ENCODE assay signal across 1 cellular context in the genomic region with DNA sequence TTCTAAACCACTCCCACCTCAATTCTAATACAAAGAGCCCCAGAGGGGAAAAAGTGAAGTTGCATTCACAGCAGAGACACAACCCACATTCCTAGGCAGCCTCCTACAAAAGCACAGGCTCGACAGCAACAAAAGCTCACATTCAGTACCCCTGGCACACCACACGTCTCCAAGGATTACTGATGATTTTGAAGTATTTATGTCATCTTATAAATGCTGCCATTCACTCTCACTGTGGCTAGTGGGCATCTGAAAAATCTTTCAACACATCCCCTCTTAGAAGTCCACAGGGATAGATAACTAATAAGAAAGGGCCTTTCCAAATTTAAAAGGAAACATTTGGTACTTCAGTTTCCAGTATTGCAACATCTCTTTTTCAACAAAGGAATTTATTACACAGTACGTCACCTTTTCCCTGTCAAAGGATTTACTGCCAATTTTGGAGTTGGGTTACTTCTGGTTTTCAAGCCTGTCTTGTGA.
TF ChIP-seq lines count a peak whose summit lies in the region.

No MANE protein-coding gene starts in this region.

TF ChIP-seq in HCT116, 20 proteins besides CTCF, POLR2A, EP300 and RAD21 (continued from another document):
- no peak for TF ChIP-seq REST (IDR thresholded peaks at IDR 0.05; ENCODE audit: low read depth)
- no peak for TF ChIP-seq ZFX (IDR thresholded peaks at IDR 0.05)
- TF ChIP-seq CEBPB (IDR thresholded peaks at IDR 0.05; ENCODE audit: low read depth) = no peak
- TF ChIP-seq POLR2AphosphoS5 (IDR thresholded peaks at IDR 0.05; ENCODE audit: low read depth, low read length) = no peak
- TF ChIP-seq YY1 (IDR thresholded peaks at IDR 0.05; ENCODE audit: extremely low read depth, insufficient replicate concordance, low read depth, low read length) = no peak
- no peak for TF ChIP-seq EZH2 (IDR thresholded peaks at IDR 0.05)
- no peak for TF ChIP-seq ATF3 (IDR thresholded peaks at IDR 0.05)
